Comparison of ENCODE assay signal across 26 cellular contexts in the genomic region with DNA sequence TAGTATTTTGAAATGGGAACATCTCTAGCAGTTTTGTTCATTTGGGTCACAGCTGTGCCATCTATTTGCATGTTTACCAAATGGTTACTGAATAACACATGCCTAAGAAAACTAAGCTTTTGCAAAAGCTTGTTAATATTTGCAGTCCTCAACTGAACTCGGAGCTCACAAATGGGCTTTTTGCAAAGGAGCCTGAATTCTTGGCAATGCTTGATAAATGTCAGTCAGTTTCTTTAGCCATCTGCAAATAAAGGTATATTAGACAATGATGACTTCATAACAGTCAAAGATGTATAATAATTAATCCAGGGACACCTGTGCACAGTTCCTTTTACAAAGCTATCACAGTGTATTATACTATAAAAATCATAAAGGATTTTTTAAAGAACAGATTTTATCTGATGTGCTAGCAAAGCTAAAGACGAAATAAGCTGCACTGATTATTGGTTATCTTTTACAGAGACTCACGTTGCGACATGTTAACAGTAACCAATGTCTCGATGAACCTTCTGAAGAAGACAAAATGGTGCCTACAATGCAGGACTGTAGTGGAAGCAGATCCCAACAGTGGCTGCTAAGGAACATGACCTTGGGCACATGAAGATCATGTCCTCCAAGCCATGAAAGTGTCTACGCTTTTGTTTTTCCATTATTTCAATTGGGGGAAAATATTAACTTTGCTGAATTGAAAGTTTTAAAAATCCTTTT.
DNase-seq lines count a peak whose midpoint lies in the region; ATAC-seq, FAIRE-seq and TF ChIP-seq lines count a peak whose summit lies in the region.
"Had no signal": no experiment of that assay in that cellular context is flagged by ENCODE, and none has a peak within 500 bp of the region (broad histone marks: within the 10 kb centered on the region; RNA-seq: fewer than 3 reads in every experiment).

No MANE protein-coding gene starts in this region.

- H3K4ac ChIP-seq in trophoblast cell (ENCODE audit: low read depth, low read length): no peak overlapping the region

- H3K23ac ChIP-seq in trophoblast cell (ENCODE audit: low read length): no peak overlapping the region

- H3K9me3 ChIP-seq in body of pancreas: no peaks in the 10 kb centered on the region
- H3K9me3 ChIP-seq in small intestine (ENCODE audit: control insufficient read depth, low read depth): no peaks in the 10 kb centered on the region
- no peaks in the 10 kb centered on the region for H3K9me3 ChIP-seq in trophoblast cell (ENCODE audit: insufficient read depth, low read depth, low read length)
- H3K9me3 ChIP-seq: BLaER1, SJCRH30 had no signal

- no peak overlapping the region for H2BK5ac ChIP-seq in trophoblast cell (ENCODE audit: low read depth, low read length, poor library complexity)

- no peaks in the 10 kb centered on the region for H3K79me1 ChIP-seq in trophoblast cell (ENCODE audit: low read length)

- H3K79me2 ChIP-seq in trophoblast cell (ENCODE audit: control insufficient read depth, insufficient read depth, low read length, poor library complexity): no peaks in the 10 kb centered on the region

- no peak overlapping the region for H2BK120ac ChIP-seq in trophoblast cell (ENCODE audit: insufficient read depth, low read length, poor library complexity)

- no peak for TF ChIP-seq POLR2A in body of pancreas (IDR thresholded peaks at IDR 0.05)

- H3K9ac ChIP-seq in trophoblast cell (ENCODE audit: low read length): no peak overlapping the region
- H3K9ac ChIP-seq: BLaER1, KMS-11 had no signal

- H3K4me3 ChIP-seq in body of pancreas (no peak overlapping the region), small intestine (ENCODE audit: low read depth in 1 of 2, low read length in 2 of 2) (no peak overlapping the region), trophoblast cell (ENCODE audit: low read depth, low read length) (no peak overlapping the region)
- H3K4me3 ChIP-seq: BLaER1, GM12878, SJCRH30 had no signal

- no peak for TF ChIP-seq CTCF in body of pancreas (IDR thresholded peaks at IDR 0.05)

- DNase-seq in DMS53 (lab: John Stamatoyannopoulos, UW) (peak; percentile 86), body of pancreas (no peak), left lobe of liver (ENCODE audit: low spot score) (peak; percentile 50), small intestine (peak; percentile 35), trophoblast cell (no peak), NCI-H1105 (lab: John Stamatoyannopoulos, UW) (no peak)
- DNase-seq in stimulated activated naive CD8-positive, alpha-beta T cell treated with anti-CD3 and anti-CD28 coated beads, Interleukin-15, amount 100 ng/mL, for 72 hours: no peak
- DNase-seq: CD4-positive, CD25-positive, alpha-beta regulatory T cell; HCEC 1CT; NCI-H1048; NCI-H1417 treated with DMSO at 0.1 percent for 48 hours; NCI-H187; NCI-H2081 treated with DMSO at 0.1 percent for 48 hours; NCI-H2171; NCI-H524; NCI-H774; PC-3; SJCRH30 had no signal

- H3K14ac ChIP-seq in trophoblast cell (ENCODE audit: low read length): no peak overlapping the region

- H3K18ac ChIP-seq in trophoblast cell (ENCODE audit: low read length): no peak overlapping the region

- FAIRE-seq in small intestine (lab: Jason Lieb, UNC): no peak
- FAIRE-seq: D721Med, GM12878, H1 had no signal

- no peak overlapping the region for H3K4me3 Mint-ChIP-seq in stimulated activated naive CD8-positive, alpha-beta T cell treated with anti-CD3 and anti-CD28 coated beads, Interleukin-15, amount 100 ng/mL, for 72 hours
- H3K4me3 Mint-ChIP-seq: CD4-positive, CD25-positive, alpha-beta regulatory T cell; IgD-negative memory B cell had no signal

- no peaks in the 10 kb centered on the region for H3K9me3 Mint-ChIP-seq in stimulated activated naive CD8-positive, alpha-beta T cell treated with anti-CD3 and anti-CD28 coated beads, Interleukin-15, amount 100 ng/mL, for 72 hours

- H4K91ac ChIP-seq in trophoblast cell (ENCODE audit: low read depth, low read length): no peak overlapping the region

- intact Hi-C loops in body of pancreas (cut with DNase I): no loop called here

- WGBS in body of pancreas, 2 donors: 38 to 42% methylated on average over 6 of the region's 6 CpGs
- WGBS in small intestine, 3 donors: 14 to 51% (median 35%) methylated on average over 6 of the region's 6 CpGs
- WGBS in trophoblast cell (ENCODE audit: extremely low coverage, insufficient coverage, insufficient read length): no CpG with 5 or more reads among the region's 6 CpGs

- H4K8ac ChIP-seq in trophoblast cell (ENCODE audit: low read depth, low read length): no peak overlapping the region

- H3K36me3 ChIP-seq in body of pancreas (replicated peaks in 1 of 2; ENCODE audit: insufficient read depth in 1 of 2, low read depth in 2 of 2) (no peaks in the 10 kb centered on the region), small intestine (ENCODE audit: control insufficient read depth in 2 of 2, insufficient read depth in 2 of 2, low read length in 2 of 2) (no peaks in the 10 kb centered on the region), trophoblast cell (ENCODE audit: control insufficient read depth in 1 of 2, insufficient read depth in 2 of 2, low read length in 2 of 2) (no peaks in the 10 kb centered on the region)
- H3K36me3 ChIP-seq: BLaER1, SJCRH30 had no signal

- H3K27me3 ChIP-seq in body of pancreas (no peaks in the 10 kb centered on the region), small intestine (ENCODE audit: control insufficient read depth in 2 of 2, insufficient read depth in 2 of 2, low read length in 2 of 2) (no peaks in the 10 kb centered on the region), trophoblast cell (ENCODE audit: insufficient read depth, low read length) (no peaks in the 10 kb centered on the region)
- H3K27me3 ChIP-seq: BLaER1, SJCRH30 had no signal

- H3K4me1 ChIP-seq in body of pancreas (peaks cover 20% of the 10 kb centered on the region), small intestine (ENCODE audit: control insufficient read depth in 2 of 2, insufficient read depth in 1 of 2, low read depth in 1 of 2, low read length in 1 of 2) (no peaks in the 10 kb centered on the region), trophoblast cell (ENCODE audit: control insufficient read depth in 1 of 2, insufficient read depth in 2 of 2, low read length in 2 of 2) (no peaks in the 10 kb centered on the region)
- H3K4me1 ChIP-seq: SJCRH30 had no signal

- peak; percentile 33 for ATAC-seq in body of pancreas
- ATAC-seq in left lobe of liver: peak; percentile 83
- no peak for ATAC-seq in stimulated activated naive CD8-positive, alpha-beta T cell treated with anti-CD3 and anti-CD28 coated beads, Interleukin-15, amount 100 ng/mL, for 72 hours
- ATAC-seq: GM12878, PC-3, Right ventricle myocardium inferior, SK-N-SH treated with all-trans-retinoic acid at 6 μM for 48 hours had no signal

- no peak overlapping the region for H3K4me2 ChIP-seq in trophoblast cell (ENCODE audit: low read length)
- H3K4me2 ChIP-seq: BLaER1, KMS-11 had no signal

- H2BK12ac ChIP-seq in trophoblast cell (ENCODE audit: low read length): no peak overlapping the region

- no peak overlapping the region for H3K27ac Mint-ChIP-seq in stimulated activated naive CD8-positive, alpha-beta T cell treated with anti-CD3 and anti-CD28 coated beads, Interleukin-15, amount 100 ng/mL, for 72 hours
- H3K27ac Mint-ChIP-seq: CD4-positive, CD25-positive, alpha-beta regulatory T cell; IgD-negative memory B cell had no signal

- H2AFZ ChIP-seq in trophoblast cell (ENCODE audit: insufficient read depth, low read length, poor library complexity): no peak overlapping the region

- H3K27me3 Mint-ChIP-seq in stimulated activated naive CD8-positive, alpha-beta T cell treated with anti-CD3 and anti-CD28 coated beads, Interleukin-15, amount 100 ng/mL, for 72 hours: no peaks in the 10 kb centered on the region
- H3K27me3 Mint-ChIP-seq: CD4-positive, CD25-positive, alpha-beta regulatory T cell; IgD-negative memory B cell had no signal

- H4K12ac ChIP-seq in trophoblast cell (ENCODE audit: low read depth, low read length): no peak overlapping the region

- no peak overlapping the region for H3K27ac ChIP-seq in body of pancreas
- H3K27ac ChIP-seq in small intestine (ENCODE audit: low read depth in 1 of 2, low read length in 1 of 2): no peak overlapping the region
- no peak overlapping the region for H3K27ac ChIP-seq in trophoblast cell (ENCODE audit: low read depth, low read length)
- H3K27ac ChIP-seq: BLaER1, KMS-11, SJCRH30 had no signal

- no peak overlapping the region for H2AK5ac ChIP-seq in trophoblast cell (ENCODE audit: low read length)

- H3K4me1 Mint-ChIP-seq in stimulated activated naive CD8-positive, alpha-beta T cell treated with anti-CD3 and anti-CD28 coated beads, Interleukin-15, amount 100 ng/mL, for 72 hours: peaks cover 6% of the 10 kb centered on the region
- H3K4me1 Mint-ChIP-seq: CD4-positive, CD25-positive, alpha-beta regulatory T cell had no signal

Comparison
In these comparisons a context has a peak if more than half of its experiments do, and no peak if none do; other contexts are left out.
1. DNase-seq: peak in DMS53 (single experiment), left lobe of liver (single experiment) and small intestine (single experiment); none in body of pancreas (0 of 4), trophoblast cell (0 of 2), stimulated activated naive CD8-positive, alpha-beta T cell treated with anti-CD3 and anti-CD28 coated beads, Interleukin-15, amount 100 ng/mL, for 72 hours (0 of 2) and NCI-H1105 (single experiment).